In genomic region chr21:45542242-45542666, GRCh38 we compare ENCODE assay signal across 8 cellular contexts. TPM values are rescaled to one million over a fixed set of nuclear protein-coding genes. Genes with fewer than 3 reads are reported as not detected.
DNase-seq lines count a peak whose midpoint lies in the region; ATAC-seq, FAIRE-seq and TF ChIP-seq lines count a peak whose summit lies in the region.

TSS of gene SLC19A1 (minus strand) at chr21:45542440. CDS start at chr21:45537959, 4,481 bp downstream.

- no peaks in the 10 kb centered on the region for H3K9me3 Mint-ChIP-seq in activated naive CD8-positive, alpha-beta T cell treated with anti-CD3 and anti-CD28 coated beads for 36 hours

- ATAC-seq in GM19025 (IDR thresholded peaks at IDR 0.05; ENCODE audit: low read depth, unreplicated experiment), result peak; percentile 64
- peak in 3 of 4 donors; percentile 67 to 89 (median 88) for ATAC-seq in heart left ventricle

- no peaks in the 10 kb centered on the region for H3K9me3 ChIP-seq in heart left ventricle

- H3K27me3 ChIP-seq in heart left ventricle, result no peaks in the 10 kb centered on the region

- 1% methylated on average over 33 to 59 of the region's 59 CpGs; no CpG with 5 or more reads in 1 of the 4 donors for WGBS in heart left ventricle, 4 donors

- H3K4me3 Mint-ChIP-seq in activated naive CD8-positive, alpha-beta T cell treated with anti-CD3 and anti-CD28 coated beads for 36 hours, result peak within 1 kb of the TSS; percentile 83

- intact Hi-C loops in heart left ventricle (cut with DNase I) (loop anchor here in 1 of 10 donors (10.0 kb wide), 1 partner anchor 257 kb away; the partner anchor contains the start of gene POFUT2), posterior cingulate gyrus (cut with DNase I) (no loop called here)

- H3K4me1 ChIP-seq in heart left ventricle, result peaks cover 4 to 19% (median 11%) of the 10 kb centered on the region in 12 donors

- H3K27ac Mint-ChIP-seq in activated naive CD8-positive, alpha-beta T cell treated with anti-CD3 and anti-CD28 coated beads for 36 hours, result peak within 1 kb of the TSS; percentile 85

- peak within 1 kb of the TSS in 6 of 12 donors; percentile 19 to 69 (median 46) for H3K27ac ChIP-seq in heart left ventricle

- H3K4me1 Mint-ChIP-seq in activated naive CD8-positive, alpha-beta T cell treated with anti-CD3 and anti-CD28 coated beads for 36 hours, result peaks cover 13% of the 10 kb centered on the region

- DNase-seq in AML-193 (lab: John Stamatoyannopoulos, UW), result peak; percentile 13 to 32
- DNase-seq in HT-29 (ENCODE audit: low spot score), result peak; percentile 38
- DNase-seq in SKM-1 treated with dmso at 0.1 percent for 144 hours (lab: John Stamatoyannopoulos, UW; ENCODE audit: unreplicated experiment), result peak; percentile 54
- peak; percentile 84 for DNase-seq in activated naive CD8-positive, alpha-beta T cell treated with anti-CD3 and anti-CD28 coated beads for 36 hours
- DNase-seq in heart left ventricle, result peak; percentile 65 to 89 (median 74)
- peak in 7 of 10 donors; percentile 63 to 96 (median 73) for DNase-seq in posterior cingulate gyrus
- DNase-seq in urothelium cell line (ENCODE audit: low spot score), result peak; percentile 93

- peaks cover 19% of the 10 kb centered on the region for H3K36me3 Mint-ChIP-seq in activated naive CD8-positive, alpha-beta T cell treated with anti-CD3 and anti-CD28 coated beads for 36 hours

- H3K36me3 ChIP-seq in heart left ventricle, result no peaks in the 10 kb centered on the region

- TF ChIP-seq POLR2A in heart left ventricle (IDR thresholded peaks at IDR 0.05), result peak in 1 of 2 donors; percentile 33

- H3K4me3 ChIP-seq in heart left ventricle, result peak within 1 kb of the TSS; percentile 41 to 88 (median 66)

- FAIRE-seq in urothelium cell line (lab: Jason Lieb, UNC), result no peak

- peak in 11 of 12 donors; percentile 8 to 61 (median 43) for TF ChIP-seq CTCF in heart left ventricle (IDR thresholded peaks at IDR 0.05)

- H3K27me3 Mint-ChIP-seq in activated naive CD8-positive, alpha-beta T cell treated with anti-CD3 and anti-CD28 coated beads for 36 hours, result no peaks in the 10 kb centered on the region

RNA-seq across cellular contexts. Expression of gene SLC19A1, which starts in this region (rescaled TPM):
- 56.7 and 67.4 TPM in 2 replicates for total RNA-seq in HT-29 (2014; rRNA removed; shearing (Covaris generic))
- 10 to 100 TPM; 63.2 to 64.0 TPM for total RNA-seq in activated naive CD8-positive, alpha-beta T cell treated with anti-CD3 and anti-CD28 coated beads for 36 hours
- total RNA-seq in heart left ventricle, result 1 to 10 TPM; 2.4 to 7.0 (median 3.0) TPM
- 1 to 10 TPM; 3.5 to 4.3 TPM for polyA plus RNA-seq in heart left ventricle

Comparison
In these comparisons a context has a peak if more than half of its experiments do, and no peak if none do; other contexts are left out.
1. DNase-seq: peak in every context shown above with its lines; median percentile 93 in urothelium cell line; 84 in activated naive CD8-positive, alpha-beta T cell treated with anti-CD3 and anti-CD28 coated beads for 36 hours; 74 in heart left ventricle; 73 in posterior cingulate gyrus; 54 in SKM-1 treated with dmso at 0.1 percent for 144 hours; 38 in HT-29; 22 in AML-193.